In genomic region chr18:9849407-9849961, GRCh38 we compare ENCODE assay signal across 1 cellular context.
TF ChIP-seq lines count a peak whose summit lies in the region.

No MANE protein-coding gene starts in this region.

TF ChIP-seq in K562, 482 proteins besides CTCF, POLR2A, EP300 and RAD21 (continued from another document):
- TF ChIP-seq TFAP4 (CRISPR knock-in tag; IDR thresholded peaks at IDR 0.05; ENCODE audit: borderline replicate concordance) (peak; percentile 90; the same call in 1 of the 2 replicates), IRF2 (CRISPR knock-in tag; IDR thresholded peaks at IDR 0.05) (no peak), HEY1 (CRISPR knock-in tag; IDR thresholded peaks at IDR 0.05; ENCODE audit: borderline replicate concordance) (no peak), FOXA3 (CRISPR knock-in tag; conservative IDR thresholded peaks at IDR 0.05 in 1 of 2, IDR thresholded peaks at IDR 0.05 in 1 of 2) (no peak), TCF3 (CRISPR knock-in tag; IDR thresholded peaks at IDR 0.05) (peak; percentile 41), MTA2 (IDR thresholded peaks at IDR 0.05; ENCODE audit: low read depth) (peak; percentile 34; the same call in 1 of the 2 replicates), NFIC (IDR thresholded peaks at IDR 0.05) (peak; percentile 21; the same call in 1 of the 2 replicates), SUPT5H (IDR thresholded peaks at IDR 0.05) (0 out of 2 replicates have a peak, but pooled peaks have one; percentile 46)
- TF ChIP-seq, protein P1, sequence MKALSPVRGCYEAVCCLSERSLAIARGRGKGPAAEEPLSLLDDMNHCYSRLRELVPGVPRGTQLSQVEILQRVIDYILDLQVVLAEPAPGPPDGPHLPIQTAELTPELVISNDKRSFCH (CRISPR knock-in tag; IDR thresholded peaks at IDR 0.05): no peak
- TF ChIP-seq, protein P1 (tag; IDR thresholded peaks at IDR 0.05): peak; percentile 58; the same call in 1 of the 2 replicates
- TF ChIP-seq, protein P2, sequence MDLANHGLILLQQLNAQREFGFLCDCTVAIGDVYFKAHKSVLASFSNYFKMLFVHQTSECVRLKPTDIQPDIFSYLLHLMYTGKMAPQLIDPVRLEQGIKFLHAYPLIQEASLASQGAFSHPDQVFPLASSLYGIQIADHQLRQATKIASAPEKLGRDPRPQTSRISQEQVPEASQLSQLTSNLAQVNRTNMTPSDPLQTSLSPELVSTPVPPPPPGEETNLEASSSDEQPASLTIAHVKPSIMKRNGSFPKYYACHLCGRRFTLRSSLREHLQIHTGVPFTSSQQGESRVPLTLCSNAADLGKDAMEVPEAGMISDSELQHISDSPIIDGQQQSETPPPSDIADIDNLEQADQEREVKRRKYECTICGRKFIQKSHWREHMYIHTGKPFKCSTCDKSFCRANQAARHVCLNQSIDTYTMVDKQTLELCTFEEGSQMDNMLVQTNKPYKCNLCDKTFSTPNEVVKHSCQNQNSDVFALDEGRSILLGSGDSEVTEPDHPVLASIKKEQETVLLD (IDR thresholded peaks at IDR 0.05): peak; percentile 73
- TF ChIP-seq, protein P3, sequence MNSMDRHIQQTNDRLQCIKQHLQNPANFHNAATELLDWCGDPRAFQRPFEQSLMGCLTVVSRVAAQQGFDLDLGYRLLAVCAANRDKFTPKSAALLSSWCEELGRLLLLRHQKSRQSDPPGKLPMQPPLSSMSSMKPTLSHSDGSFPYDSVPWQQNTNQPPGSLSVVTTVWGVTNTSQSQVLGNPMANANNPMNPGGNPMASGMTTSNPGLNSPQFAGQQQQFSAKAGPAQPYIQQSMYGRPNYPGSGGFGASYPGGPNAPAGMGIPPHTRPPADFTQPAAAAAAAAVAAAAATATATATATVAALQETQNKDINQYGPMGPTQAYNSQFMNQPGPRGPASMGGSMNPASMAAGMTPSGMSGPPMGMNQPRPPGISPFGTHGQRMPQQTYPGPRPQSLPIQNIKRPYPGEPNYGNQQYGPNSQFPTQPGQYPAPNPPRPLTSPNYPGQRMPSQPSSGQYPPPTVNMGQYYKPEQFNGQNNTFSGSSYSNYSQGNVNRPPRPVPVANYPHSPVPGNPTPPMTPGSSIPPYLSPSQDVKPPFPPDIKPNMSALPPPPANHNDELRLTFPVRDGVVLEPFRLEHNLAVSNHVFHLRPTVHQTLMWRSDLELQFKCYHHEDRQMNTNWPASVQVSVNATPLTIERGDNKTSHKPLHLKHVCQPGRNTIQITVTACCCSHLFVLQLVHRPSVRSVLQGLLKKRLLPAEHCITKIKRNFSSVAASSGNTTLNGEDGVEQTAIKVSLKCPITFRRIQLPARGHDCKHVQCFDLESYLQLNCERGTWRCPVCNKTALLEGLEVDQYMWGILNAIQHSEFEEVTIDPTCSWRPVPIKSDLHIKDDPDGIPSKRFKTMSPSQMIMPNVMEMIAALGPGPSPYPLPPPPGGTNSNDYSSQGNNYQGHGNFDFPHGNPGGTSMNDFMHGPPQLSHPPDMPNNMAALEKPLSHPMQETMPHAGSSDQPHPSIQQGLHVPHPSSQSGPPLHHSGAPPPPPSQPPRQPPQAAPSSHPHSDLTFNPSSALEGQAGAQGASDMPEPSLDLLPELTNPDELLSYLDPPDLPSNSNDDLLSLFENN (IDR thresholded peaks at IDR 0.05; ENCODE audit: low read depth in 2 of 2, low read length in 2 of 2): no peak
TF ChIP-seq in K562: peak in this region for 111.
